In the genomic region with DNA sequence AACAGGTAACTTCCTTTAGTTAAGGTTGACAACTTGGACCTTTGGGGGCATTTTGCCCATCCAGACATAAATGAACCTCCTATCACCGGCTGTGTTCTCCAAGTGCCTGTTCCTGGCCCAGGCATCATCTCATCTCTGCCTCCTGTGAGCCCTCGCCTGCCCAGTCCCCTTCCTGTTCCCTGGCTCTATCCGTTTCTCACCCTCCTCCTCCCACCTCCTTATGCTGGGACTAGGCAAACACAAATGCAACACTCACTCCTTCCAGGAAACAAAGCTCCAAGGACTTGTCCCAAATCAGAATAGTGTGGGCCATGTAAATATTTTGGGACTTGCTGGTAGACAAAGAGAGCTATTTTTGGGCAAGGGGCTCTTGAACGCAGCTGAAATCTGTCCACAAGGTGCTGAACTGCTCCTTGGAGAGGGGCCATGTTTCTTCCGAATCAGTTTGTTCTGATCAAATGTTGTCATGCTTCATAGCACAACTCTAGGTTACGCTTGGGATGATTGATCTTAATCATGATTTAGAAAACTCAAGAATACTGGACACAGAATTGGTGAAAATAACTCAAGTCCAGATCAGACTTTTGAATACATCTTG, we compare ENCODE assay signal across 9 cellular contexts. TPM values are rescaled to one million over a fixed set of nuclear protein-coding genes. Genes with fewer than 3 reads are reported as not detected.
DNase-seq lines count a peak whose midpoint lies in the region; TF ChIP-seq lines count a peak whose summit lies in the region.
"Had no signal": no experiment of that assay in that cellular context is flagged by ENCODE, and none has a peak within 500 bp of the region (broad histone marks: within the 10 kb centered on the region; RNA-seq: fewer than 3 reads in every experiment).

No MANE protein-coding gene starts in this region.

- H3K9me2 ChIP-seq in PC-9 (ENCODE audit: insufficient read depth): no peaks in the 10 kb centered on the region

- H3K36me3 ChIP-seq in OCI-LY3 (replicated peaks; ENCODE audit: low read depth, low read length): peaks cover 36% of the 10 kb centered on the region
- peaks cover 0 to 4% (median 0%) of the 10 kb centered on the region in 4 donors for H3K36me3 ChIP-seq in esophagus muscularis mucosa
- peaks cover 60% of the 10 kb centered on the region for H3K36me3 ChIP-seq in neutrophil
- peaks cover 20% of the 10 kb centered on the region; the same call in 1 of the 2 replicates for H3K36me3 ChIP-seq in PC-9 (ENCODE audit: low read depth)

- H3K4me1 ChIP-seq in OCI-LY3 (ENCODE audit: low read length): peaks cover 65% of the 10 kb centered on the region
- H3K4me1 ChIP-seq in esophagus muscularis mucosa: peaks cover 43 to 54% (median 48%) of the 10 kb centered on the region in 4 donors
- H3K4me1 ChIP-seq in neutrophil (ENCODE audit: control insufficient read depth in 1 of 2, insufficient read depth in 1 of 2, low read depth in 1 of 2, low read length in 1 of 2): peaks cover 85 to 99% of the 10 kb centered on the region in 2 experiments
- peaks cover 25% of the 10 kb centered on the region for H3K4me1 ChIP-seq in PC-9 (replicated peaks; ENCODE audit: insufficient read depth)

- H3K4me3 ChIP-seq in AG04450 (ENCODE audit: low read depth, low read length) (no peak overlapping the region), OCI-LY3 (ENCODE audit: low read length) (peak overlapping the region; percentile 44), esophagus muscularis mucosa (no peak overlapping the region), neutrophil (ENCODE audit: low read depth in 1 of 2, low read length in 1 of 2) (no peak overlapping the region), foreskin fibroblast (ENCODE audit: low read depth in 1 of 2, low read length in 2 of 2) (no peak overlapping the region), PC-9 (no peak overlapping the region)

- peaks cover 24% of the 10 kb centered on the region for H3K79me2 ChIP-seq in OCI-LY3 (ENCODE audit: low read length)
- H3K79me2 ChIP-seq in PC-9 (ENCODE audit: low read depth): peaks cover 62% of the 10 kb centered on the region

- DNase-seq in AG04450 (ENCODE audit: low read depth, low spot score) (no peak), esophagus muscularis mucosa (ENCODE audit: extremely low spot score) (no peak), foreskin fibroblast (no peak), PC-9 (no peak), GM10266 (ENCODE audit: extremely low spot score) (no peak)
- DNase-seq in stimulated activated CD4-positive, alpha-beta T cell treated with anti-CD3 and anti-CD28 coated beads, Interleukin-4, amount 100 ng/mL, for 4 hours: no peak
- DNase-seq: NCI-H345 had no signal

- H4K20me1 ChIP-seq in OCI-LY3 (ENCODE audit: insufficient read depth, low read length): peaks cover 8% of the 10 kb centered on the region
- 0 out of 2 replicates have a peak, but pooled peaks cover 5% of the 10 kb centered on the region for H4K20me1 ChIP-seq in PC-9 (ENCODE audit: insufficient read depth)

- H3K9ac ChIP-seq in OCI-LY3 (ENCODE audit: low read length): 0 out of 2 replicates have a peak overlapping the region, but pooled peaks have one; percentile 7

- no peak for TF ChIP-seq CTCF in AG04450 (IDR thresholded peaks at IDR 0.05; ENCODE audit: low read depth, low read length)
- TF ChIP-seq CTCF in OCI-LY3 (IDR thresholded peaks at IDR 0.05; ENCODE audit: low read depth, low read length): no peak
- no peak for TF ChIP-seq CTCF in esophagus muscularis mucosa (IDR thresholded peaks at IDR 0.05)
- TF ChIP-seq CTCF in neutrophil (IDR thresholded peaks at IDR 0.05): no peak
- no peak for TF ChIP-seq CTCF in foreskin fibroblast (IDR thresholded peaks at IDR 0.05; ENCODE audit: low read depth, low read length)
- TF ChIP-seq CTCF in PC-9 (conservative IDR thresholded peaks at IDR 0.05): no peak
- no peak for TF ChIP-seq CTCF in GM10266 (IDR thresholded peaks at IDR 0.05; ENCODE audit: control insufficient read depth, insufficient read depth, low read depth, missing control alignments)

- peaks cover 2% of the 10 kb centered on the region; the same call in 1 of the 2 replicates for H3K9me3 ChIP-seq in AG04450 (ENCODE audit: control insufficient read depth, insufficient read depth, low read length)
- H3K9me3 ChIP-seq in OCI-LY3 (ENCODE audit: insufficient read depth, low read length): no peaks in the 10 kb centered on the region
- H3K9me3 ChIP-seq in esophagus muscularis mucosa: no peaks in the 10 kb centered on the region
- no peaks in the 10 kb centered on the region for H3K9me3 ChIP-seq in neutrophil
- H3K9me3 ChIP-seq in PC-9 (ENCODE audit: insufficient read depth, low read depth): no peaks in the 10 kb centered on the region

- TF ChIP-seq EP300 in esophagus muscularis mucosa (IDR thresholded peaks at IDR 0.05): no peak

- BruUV-seq in PC-9 (replicated peaks; lab: Mats Ljungman, UMichigan): no TSS peak

- H3K27me3 ChIP-seq in AG04450 (ENCODE audit: control insufficient read depth, insufficient read depth, low read length) (no peaks in the 10 kb centered on the region), OCI-LY3 (ENCODE audit: low read depth, low read length) (no peaks in the 10 kb centered on the region), esophagus muscularis mucosa (no peaks in the 10 kb centered on the region), neutrophil (no peaks in the 10 kb centered on the region), PC-9 (ENCODE audit: insufficient read depth, low read depth) (no peaks in the 10 kb centered on the region)

- CTCF ChIA-PET in AG04450 (lab: Charles Lee) (interaction anchor here (1.0 kb wide), 1 partner anchor 36 kb away, joined by 3 read pairs; no protein-coding TSS in a partner anchor), PC-9 (lab: Charles Lee) (no interaction called here)

- peak overlapping the region; percentile 69 for H3K4me2 ChIP-seq in OCI-LY3 (ENCODE audit: low read length)
- H3K4me2 ChIP-seq in PC-9: no peak overlapping the region

- intact Hi-C loops in esophagus muscularis mucosa (cut with DNase I): no loop called here
- intact Hi-C loops in PC-9 (cut with micrococcal nuclease; ENCODE audit: unreplicated experiment): no loop called here

- H2AFZ ChIP-seq in OCI-LY3 (ENCODE audit: low read depth, low read length) (no peak overlapping the region), PC-9 (no peak overlapping the region)

- no peak for TF ChIP-seq POLR2A in esophagus muscularis mucosa (IDR thresholded peaks at IDR 0.05; ENCODE audit: low read depth)

- WGBS in esophagus muscularis mucosa: 67% methylated on average over 6 of the region's 6 CpGs

- POLR2A ChIA-PET in AG04450 (lab: Yijun Ruan, JAX) (interaction anchor here (1.0 to 1.6 kb wide), 9 partner anchors 9 to 104 kb away, joined by 3 to 14 read pairs (median 5); no protein-coding TSS in a partner anchor), PC-9 (lab: Charles Lee; ENCODE audit: unreplicated experiment) (no interaction called here)

- peaks cover 38% of the 10 kb centered on the region for H3F3A ChIP-seq in PC-9 (ENCODE audit: insufficient read depth, low read depth)

- peak overlapping the region; percentile 65 for H3K27ac ChIP-seq in AG04450 (ENCODE audit: low read depth, low read length)
- H3K27ac ChIP-seq in OCI-LY3 (ENCODE audit: low read length): peak overlapping the region; percentile 55
- H3K27ac ChIP-seq in esophagus muscularis mucosa (replicated peaks in 1 of 4): peak overlapping the region; percentile 62 to 74 (median 67)
- peak overlapping the region; percentile 98 for H3K27ac ChIP-seq in neutrophil
- H3K27ac ChIP-seq in PC-9: no peak overlapping the region

RNA-seq across cellular contexts. Expression of gene MBP, which starts 25.3 kb away (rescaled TPM):
- 4.7 and 5.3 TPM in 2 replicates for polyA plus RNA-seq in AG04450 (2011; rRNA removed)
- polyA minus RNA-seq in AG04450 (2011; rRNA and poly(A)+ RNA removed): 5.9 and 10.9 TPM in 2 replicates
- total RNA-seq in esophagus muscularis mucosa (10 to 100 TPM; 21.9 to 31.3 (median 27.3) TPM), PC-9 (2021) (37.9 and 44.4 TPM in 2 replicates)
